In genomic region chr10:23376175-23376787, GRCh38 we compare ENCODE assay signal across 1 cellular context.
TF ChIP-seq lines count a peak whose summit lies in the region.

No MANE protein-coding gene starts in this region.

TF ChIP-seq in K562, 482 proteins besides CTCF, POLR2A, EP300 and RAD21 (continued from another document):
- TF ChIP-seq STAT6 (CRISPR knock-in tag; IDR thresholded peaks at IDR 0.05): no peak
- no peak for TF ChIP-seq NEUROD1 (IDR thresholded peaks at IDR 0.05; ENCODE audit: borderline replicate concordance, low read depth, low read length, partially characterized antibody)
- no peak for TF ChIP-seq SNIP1 (IDR thresholded peaks at IDR 0.05; ENCODE audit: low read depth)
- TF ChIP-seq SP1 (CRISPR knock-in tag; IDR thresholded peaks at IDR 0.05): no peak
- no peak for TF ChIP-seq CREB1 (IDR thresholded peaks at IDR 0.05)
- no peak for TF ChIP-seq CREB1 (CRISPR knock-in tag; IDR thresholded peaks at IDR 0.05)
- peak; percentile 69 for TF ChIP-seq ATF3 (IDR thresholded peaks at IDR 0.05)
- no peak for TF ChIP-seq ATF3 (CRISPR knock-in tag; conservative IDR thresholded peaks at IDR 0.05)
